In the genomic region with DNA sequence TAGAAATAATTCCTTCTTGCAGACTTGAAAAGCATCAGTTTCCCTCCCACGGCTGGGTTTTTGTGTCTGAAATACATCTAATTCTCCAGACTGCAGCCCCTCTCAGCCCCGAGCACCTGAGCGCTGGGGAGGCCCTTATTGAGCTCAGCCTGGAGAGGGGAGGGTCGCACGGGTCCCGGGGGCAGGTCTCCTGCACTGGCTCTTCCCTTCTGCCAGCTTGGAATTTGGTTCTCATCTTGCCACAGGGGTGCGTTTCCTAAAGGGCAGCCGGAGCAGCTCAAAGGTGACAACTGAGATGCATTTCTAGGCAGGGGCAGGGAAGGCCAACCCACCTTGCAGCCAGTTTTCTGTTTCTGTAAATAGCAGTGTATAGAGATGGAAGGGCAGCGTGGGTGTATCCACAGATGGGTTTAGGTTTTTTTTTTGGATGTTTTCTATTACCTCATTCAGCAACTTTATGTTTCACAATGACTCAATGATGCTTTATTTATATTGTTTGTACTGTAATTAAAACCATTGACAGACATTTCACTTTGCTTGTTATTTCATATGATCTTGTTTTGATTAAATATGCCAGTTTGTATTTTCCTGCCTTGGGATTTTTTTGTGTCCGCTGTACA, we compare ENCODE assay signal across 1 cellular context.
TF ChIP-seq lines count a peak whose summit lies in the region.

No MANE protein-coding gene starts in this region.

TF ChIP-seq in HEK293, 187 proteins besides CTCF, POLR2A, EP300 and RAD21:
- TF ChIP-seq ZNF521 (tag by site-specific recombination; IDR thresholded peaks at IDR 0.05) (no peak), ZFHX2 (tag by site-specific recombination; conservative IDR thresholded peaks at IDR 0.05) (0 out of 2 replicates have a peak, but pooled peaks have one; percentile 12), ZNF211 (tag by site-specific recombination; IDR thresholded peaks at IDR 0.05; ENCODE audit: low read depth) (no peak)
- TF ChIP-seq, protein P1, sequence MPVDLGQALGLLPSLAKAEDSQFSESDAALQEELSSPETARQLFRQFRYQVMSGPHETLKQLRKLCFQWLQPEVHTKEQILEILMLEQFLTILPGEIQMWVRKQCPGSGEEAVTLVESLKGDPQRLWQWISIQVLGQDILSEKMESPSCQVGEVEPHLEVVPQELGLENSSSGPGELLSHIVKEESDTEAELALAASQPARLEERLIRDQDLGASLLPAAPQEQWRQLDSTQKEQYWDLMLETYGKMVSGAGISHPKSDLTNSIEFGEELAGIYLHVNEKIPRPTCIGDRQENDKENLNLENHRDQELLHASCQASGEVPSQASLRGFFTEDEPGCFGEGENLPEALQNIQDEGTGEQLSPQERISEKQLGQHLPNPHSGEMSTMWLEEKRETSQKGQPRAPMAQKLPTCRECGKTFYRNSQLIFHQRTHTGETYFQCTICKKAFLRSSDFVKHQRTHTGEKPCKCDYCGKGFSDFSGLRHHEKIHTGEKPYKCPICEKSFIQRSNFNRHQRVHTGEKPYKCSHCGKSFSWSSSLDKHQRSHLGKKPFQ (tag by site-specific recombination; IDR thresholded peaks at IDR 0.05), result no peak
